In the genomic region with DNA sequence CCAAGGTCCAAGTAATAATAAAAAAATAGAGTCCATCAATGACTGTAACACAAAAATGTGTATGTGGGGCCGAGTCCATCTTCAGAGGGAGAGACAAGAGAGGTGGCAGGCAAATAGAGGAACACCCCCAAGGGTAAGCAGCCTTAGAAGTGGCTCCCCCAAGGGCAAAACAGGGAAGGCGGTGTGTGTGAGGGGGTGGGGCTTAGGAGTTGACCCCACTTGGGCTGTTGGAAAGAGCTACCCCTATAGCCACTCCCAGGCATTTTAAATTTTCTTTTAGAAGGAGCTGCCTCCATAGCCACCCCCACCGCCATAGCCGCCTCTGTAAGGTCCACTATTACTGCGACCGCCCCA, we compare ENCODE assay signal across 8 cellular contexts. TPM values are rescaled to one million over a fixed set of nuclear protein-coding genes. Genes with fewer than 3 reads are reported as not detected.
A peak's percentile ranks its signal among the peaks of the same experiment; 100 is the strongest.
DNase-seq lines count a peak whose midpoint lies in the region; ATAC-seq and TF ChIP-seq lines count a peak whose summit lies in the region.

No MANE protein-coding gene starts in this region.

- ATAC-seq in activated naive CD8-positive, alpha-beta T cell treated with anti-CD3 and anti-CD28 coated beads, Interleukin-2, amount 50 U/mL, for 24 hours = no peak
- ATAC-seq in GM21360 (IDR thresholded peaks at IDR 0.05; ENCODE audit: unreplicated experiment) (no peak), GM18861 (IDR thresholded peaks at IDR 0.05; ENCODE audit: unreplicated experiment) (no peak)

- H3K4me1 ChIP-seq in iPS-15b (ENCODE audit: control insufficient read depth, insufficient read depth, low read length) = peaks cover 9% of the 10 kb centered on the region
- H3K4me1 ChIP-seq in spleen = peaks cover 15 to 61% (median 45%) of the 10 kb centered on the region in 6 donors

- H3K9me3 ChIP-seq in iPS-15b (ENCODE audit: control insufficient read depth, insufficient read depth, low read length) (no peaks in the 10 kb centered on the region), spleen (no peaks in the 10 kb centered on the region)

- H3K27me3 ChIP-seq in iPS-15b (ENCODE audit: control insufficient read depth, insufficient read depth, low read length) = no peaks in the 10 kb centered on the region
- no peaks in the 10 kb centered on the region for H3K27me3 ChIP-seq in spleen (replicated peaks in 1 of 7)

- intact Hi-C loops in spleen (cut with DNase I; ENCODE audit: low total_unique reads) = no loop called here

- H3K9me3 Mint-ChIP-seq in activated naive CD8-positive, alpha-beta T cell treated with anti-CD3 and anti-CD28 coated beads, Interleukin-2, amount 50 U/mL, for 24 hours = no peaks in the 10 kb centered on the region

- peaks cover 33% of the 10 kb centered on the region for H3K4me1 Mint-ChIP-seq in activated naive CD8-positive, alpha-beta T cell treated with anti-CD3 and anti-CD28 coated beads, Interleukin-2, amount 50 U/mL, for 24 hours

- H3K27me3 Mint-ChIP-seq in activated naive CD8-positive, alpha-beta T cell treated with anti-CD3 and anti-CD28 coated beads, Interleukin-2, amount 50 U/mL, for 24 hours = no peaks in the 10 kb centered on the region

- peak overlapping the region; percentile 89 for H3K4me3 Mint-ChIP-seq in activated naive CD8-positive, alpha-beta T cell treated with anti-CD3 and anti-CD28 coated beads, Interleukin-2, amount 50 U/mL, for 24 hours

- H3K27ac Mint-ChIP-seq in activated naive CD8-positive, alpha-beta T cell treated with anti-CD3 and anti-CD28 coated beads, Interleukin-2, amount 50 U/mL, for 24 hours = peak overlapping the region; percentile 99

- DNase-seq in DMS 273 (lab: John Stamatoyannopoulos, UW; ENCODE audit: unreplicated experiment) (peak; percentile 62), DMS 273 treated with DMSO at 0.1 percent for 48 hours (lab: John Stamatoyannopoulos, UW) (no peak), NCI-H146 (lab: John Stamatoyannopoulos, UW) (peak; percentile 12), spleen (no peak)
- DNase-seq in activated naive CD8-positive, alpha-beta T cell treated with anti-CD3 and anti-CD28 coated beads, Interleukin-2, amount 50 U/mL, for 24 hours = peak; percentile 39

- 0 to 3% (median 0%) methylated on average over 6 of the region's 6 CpGs for WGBS in spleen, 5 donors

- peaks cover 37% of the 10 kb centered on the region for H3K36me3 Mint-ChIP-seq in activated naive CD8-positive, alpha-beta T cell treated with anti-CD3 and anti-CD28 coated beads, Interleukin-2, amount 50 U/mL, for 24 hours (ENCODE audit: low read depth)

- TF ChIP-seq POLR2A in spleen (IDR thresholded peaks at IDR 0.05) = no peak

- H3K36me3 ChIP-seq in iPS-15b (ENCODE audit: control insufficient read depth, insufficient read depth, low read length) = no peaks in the 10 kb centered on the region
- H3K36me3 ChIP-seq in spleen = peaks cover 0 to 3% (median 0%) of the 10 kb centered on the region in 6 donors

- peak overlapping the region; percentile 56 for H3K9ac ChIP-seq in iPS-15b (ENCODE audit: low read depth, low read length)

- H3K4me3 ChIP-seq in iPS-15b (ENCODE audit: low read depth, low read length) = peak overlapping the region; percentile 92
- peak overlapping the region; percentile 36 to 75 (median 64) for H3K4me3 ChIP-seq in spleen

- peak overlapping the region; percentile 93 to 100 (median 99) for H3K27ac ChIP-seq in spleen

- no peak for TF ChIP-seq CTCF in spleen (IDR thresholded peaks at IDR 0.05 in 8 of 11, conservative IDR thresholded peaks at IDR 0.05 in 3 of 11)

RNA-seq across cellular contexts. Expression of a gene that starts 1.3 kb away (rescaled TPM):
- total RNA-seq in spleen = 10 to 100 TPM; 11.2 to 27.6 (median 22.9) TPM
- polyA plus RNA-seq in spleen = 10 to 100 TPM; 18.3 to 32.3 (median 21.3) TPM

RNA-seq across cellular contexts. Expression of a gene that starts 17.0 kb away (rescaled TPM):
- total RNA-seq in spleen = 10 to 100 TPM in 4 of 7 donors, 1 to 10 TPM in 3; 7.4 to 17.9 (median 11.7) TPM
- polyA plus RNA-seq in spleen = 1 to 10 TPM; 1.3 to 2.7 (median 2.2) TPM

Comparison
In these comparisons a context has a peak if more than half of its experiments do, and no peak if none do; other contexts are left out.
1. DNase-seq: peak in DMS 273 (single experiment), NCI-H146 (single experiment) and activated naive CD8-positive, alpha-beta T cell treated with anti-CD3 and anti-CD28 coated beads, Interleukin-2, amount 50 U/mL, for 24 hours (single experiment); none in DMS 273 treated with DMSO at 0.1 percent for 48 hours (single experiment) and spleen (single experiment).